Comparison of ENCODE assay signal across 28 cellular contexts in genomic region chr9:133850161-133850560, GRCh38.
"Had no signal": no experiment of that assay in that cellular context is flagged by ENCODE, and none has a peak within 500 bp of the region (broad histone marks: within the 10 kb centered on the region; RNA-seq: fewer than 3 reads in every experiment).

No MANE protein-coding gene starts in this region.

- H3K9me3 Mint-ChIP-seq: activated CD4-positive, alpha-beta memory T cell treated with anti-CD3 and anti-CD28 coated beads, Interleukin-2, amount 10 ng/mL, durations not matched to agents 7 days and 5 days; activated naive CD4-positive, alpha-beta T cell treated with anti-CD3 and anti-CD28 coated beads for 36 hours; activated naive CD8-positive, alpha-beta T cell treated with anti-CD3 and anti-CD28 coated beads for 36 hours; activated T-helper 17 cell treated with anti-CD3 and anti-CD28 coated beads, Interleukin-2, amount 50 U/mL, for 72 hours; T-cell had no signal

- H3K27me3 Mint-ChIP-seq: activated CD4-positive, alpha-beta memory T cell treated with anti-CD3 and anti-CD28 coated beads, Interleukin-2, amount 10 ng/mL, durations not matched to agents 7 days and 5 days; activated CD4-positive, alpha-beta T cell treated with anti-CD3 and anti-CD28 coated beads for 36 hours; activated naive CD8-positive, alpha-beta T cell treated with anti-CD3 and anti-CD28 coated beads for 36 hours; activated T-helper 17 cell treated with anti-CD3 and anti-CD28 coated beads, Interleukin-2, amount 50 U/mL, for 72 hours had no signal

- H3K36me3 Mint-ChIP-seq: activated naive CD8-positive, alpha-beta T cell treated with anti-CD3 and anti-CD28 coated beads for 36 hours; T-cell had no signal

- H3K27ac Mint-ChIP-seq: activated CD4-positive, alpha-beta memory T cell treated with anti-CD3 and anti-CD28 coated beads, Interleukin-2, amount 10 ng/mL, durations not matched to agents 7 days and 5 days; activated CD4-positive, alpha-beta T cell treated with anti-CD3 and anti-CD28 coated beads for 36 hours; activated naive CD4-positive, alpha-beta T cell treated with anti-CD3 and anti-CD28 coated beads for 36 hours; activated naive CD8-positive, alpha-beta T cell treated with anti-CD3 and anti-CD28 coated beads for 36 hours; activated T-helper 17 cell treated with anti-CD3 and anti-CD28 coated beads, Interleukin-2, amount 50 U/mL, for 72 hours; T-cell had no signal

- H3K4me1 Mint-ChIP-seq: activated CD4-positive, alpha-beta memory T cell treated with anti-CD3 and anti-CD28 coated beads, Interleukin-2, amount 10 ng/mL, durations not matched to agents 7 days and 5 days; activated CD4-positive, alpha-beta T cell treated with anti-CD3 and anti-CD28 coated beads for 36 hours; activated naive CD8-positive, alpha-beta T cell treated with anti-CD3 and anti-CD28 coated beads for 36 hours had no signal

- H3K27ac ChIP-seq: VCaP had no signal

- DNase-seq: activated CD4-positive, alpha-beta memory T cell treated with anti-CD3 and anti-CD28 coated beads, Interleukin-2, amount 10 ng/mL, durations not matched to agents 7 days and 5 days; activated CD4-positive, alpha-beta T cell treated with anti-CD3 and anti-CD28 coated beads for 36 hours; activated CD4-positive, alpha-beta T cell treated with anti-CD3 and anti-CD28 coated beads, Interleukin-2, amount 50 U/mL, for 1 hour; activated gamma-delta T cell; activated naive CD4-positive, alpha-beta T cell treated with anti-CD3 and anti-CD28 coated beads for 36 hours; activated naive CD8-positive, alpha-beta T cell treated with anti-CD3 and anti-CD28 coated beads for 36 hours; activated T-cell treated with anti-CD3 and anti-CD28 coated beads for 4 hours; activated T-cell treated with anti-CD3 and anti-CD28 coated beads, Interleukin-2, amount 50 U/mL, for 48 hours; anterior cingulate cortex; cerebellar nuclear complex; KG1; NCI-H1092; NCI-H1417; NCI-H1930; NCI-H2171; NCI-H226; NCI-H510A; NCI-H526 treated with DMSO at 0.1 percent for 48 hours; NCI-H82; NK-92 treated with Interleukin-12 subunit alpha and Interleukin-12 subunit beta, amount 100 ng/mL, for 24 hours; OCI-M1; SIG-M5; T-cell; T-helper 2 cell; T1000 had no signal

- ATAC-seq: activated CD4-positive, alpha-beta T cell treated with anti-CD3 and anti-CD28 coated beads for 36 hours; activated T-helper 17 cell treated with anti-CD3 and anti-CD28 coated beads, Interleukin-2, amount 50 U/mL, for 72 hours; Panc1; T-cell had no signal

- H3K4me3 Mint-ChIP-seq: activated CD4-positive, alpha-beta memory T cell treated with anti-CD3 and anti-CD28 coated beads, Interleukin-2, amount 10 ng/mL, durations not matched to agents 7 days and 5 days; activated CD4-positive, alpha-beta T cell treated with anti-CD3 and anti-CD28 coated beads for 36 hours; activated naive CD4-positive, alpha-beta T cell treated with anti-CD3 and anti-CD28 coated beads for 36 hours; activated naive CD8-positive, alpha-beta T cell treated with anti-CD3 and anti-CD28 coated beads for 36 hours; activated T-helper 17 cell treated with anti-CD3 and anti-CD28 coated beads, Interleukin-2, amount 50 U/mL, for 72 hours; T-cell had no signal
